36 cellular contexts compared by ENCODE assay signal in genomic region chr9:120773218-120773617, GRCh38.
"Had no signal": no experiment of that assay in that cellular context is flagged by ENCODE, and none has a peak within 500 bp of the region (broad histone marks: within the 10 kb centered on the region; RNA-seq: fewer than 3 reads in every experiment).

No MANE protein-coding gene starts in this region.

- H3K9me3 Mint-ChIP-seq: activated B cell treated with CpG ODN at 0.5 μM for 24 hours; activated CD4-positive, alpha-beta memory T cell treated with anti-CD3 and anti-CD28 coated beads for 36 hours; activated CD4-positive, alpha-beta T cell treated with anti-CD3 and anti-CD28 coated beads, Interleukin-2, amount 10 ng/mL, durations not matched to agents 24 days and 14 days; activated CD8-positive, alpha-beta T cell treated with anti-CD3 and anti-CD28 coated beads for 36 hours; activated naive CD4-positive, alpha-beta T cell treated with anti-CD3 and anti-CD28 coated beads, Interleukin-2, amount 10 ng/mL, durations not matched to agents 7 days and 5 days; activated naive CD4-positive, alpha-beta T cell treated with anti-CD3 and anti-CD28 coated beads, Interleukin-2, amount 50 U/mL, for 24 hours; activated naive CD8-positive, alpha-beta T cell treated with anti-CD3 and anti-CD28 coated beads, Interleukin-2, amount 10 ng/mL, durations not matched to agents 7 days and 5 days; activated naive CD8-positive, alpha-beta T cell treated with anti-CD3 and anti-CD28 coated beads, Interleukin-2, amount 50 U/mL, for 24 hours; activated T-helper 2 cell treated with anti-CD3 and anti-CD28 coated beads, Interferon-gamma antibody, Interleukin-2, Interleukin-4, amounts not matched to agents 10 μg/mL and 5 μg/mL and 100 μg/mL, durations not matched to agents 14 hours and 24 hours and 36 hours; brain; central memory CD8-positive, alpha-beta T cell; T-helper 1 cell treated with Interleukin-12 subunit alpha and Interleukin-12 subunit beta and Interleukin-4 antibody, amounts not matched to agents 30 μg/mL and 1 μg/mL, for 36 hours; T-helper 2 cell treated with Interferon-gamma antibody and Interleukin-4, amounts not matched to agents 5 μg/mL and 100 μg/mL, for 36 hours had no signal

- H3K27me3 Mint-ChIP-seq: activated B cell treated with CpG ODN at 0.5 μM for 24 hours; activated CD4-positive, alpha-beta memory T cell treated with anti-CD3 and anti-CD28 coated beads for 36 hours; activated CD4-positive, alpha-beta T cell treated with anti-CD3 and anti-CD28 coated beads, Interleukin-2, amount 10 ng/mL, durations not matched to agents 24 days and 14 days; activated CD8-positive, alpha-beta T cell treated with anti-CD3 and anti-CD28 coated beads for 36 hours; activated naive CD4-positive, alpha-beta T cell treated with anti-CD3 and anti-CD28 coated beads, Interleukin-2, amount 10 ng/mL, durations not matched to agents 7 days and 5 days; activated naive CD4-positive, alpha-beta T cell treated with anti-CD3 and anti-CD28 coated beads, Interleukin-2, amount 50 U/mL, for 24 hours; activated naive CD8-positive, alpha-beta T cell; activated naive CD8-positive, alpha-beta T cell treated with anti-CD3 and anti-CD28 coated beads, Interleukin-2, amount 10 ng/mL, durations not matched to agents 7 days and 5 days; activated naive CD8-positive, alpha-beta T cell treated with anti-CD3 and anti-CD28 coated beads, Interleukin-2, amount 50 U/mL, for 24 hours; brain; central memory CD8-positive, alpha-beta T cell had no signal

- H3K4me3 ChIP-seq: ascending aorta, cardiac muscle cell had no signal

- H3K9me3 ChIP-seq: ascending aorta had no signal

- FAIRE-seq: bronchial epithelial cell, TTC549 had no signal

- H3K4me1 ChIP-seq: ascending aorta had no signal

- H3K4me3 Mint-ChIP-seq: activated B cell treated with CpG ODN at 0.5 μM for 24 hours; activated CD4-positive, alpha-beta memory T cell treated with anti-CD3 and anti-CD28 coated beads for 36 hours; activated CD4-positive, alpha-beta T cell treated with anti-CD3 and anti-CD28 coated beads, Interleukin-2, amount 10 ng/mL, durations not matched to agents 24 days and 14 days; activated CD8-positive, alpha-beta T cell treated with anti-CD3 and anti-CD28 coated beads for 36 hours; activated naive CD4-positive, alpha-beta T cell treated with anti-CD3 and anti-CD28 coated beads, Interleukin-2, amount 10 ng/mL, durations not matched to agents 7 days and 5 days; activated naive CD4-positive, alpha-beta T cell treated with anti-CD3 and anti-CD28 coated beads, Interleukin-2, amount 50 U/mL, for 24 hours; activated naive CD8-positive, alpha-beta T cell; activated naive CD8-positive, alpha-beta T cell treated with anti-CD3 and anti-CD28 coated beads, Interleukin-2, amount 10 ng/mL, durations not matched to agents 7 days and 5 days; activated naive CD8-positive, alpha-beta T cell treated with anti-CD3 and anti-CD28 coated beads, Interleukin-2, amount 50 U/mL, for 24 hours; brain; central memory CD8-positive, alpha-beta T cell; T-helper 1 cell treated with Interleukin-12 subunit alpha and Interleukin-12 subunit beta and Interleukin-4 antibody, amounts not matched to agents 30 μg/mL and 1 μg/mL, for 36 hours; T-helper 2 cell treated with Interferon-gamma antibody and Interleukin-4, amounts not matched to agents 5 μg/mL and 100 μg/mL, for 36 hours had no signal

- H3K27ac Mint-ChIP-seq: activated B cell treated with CpG ODN at 0.5 μM for 24 hours; activated CD4-positive, alpha-beta memory T cell treated with anti-CD3 and anti-CD28 coated beads for 36 hours; activated CD4-positive, alpha-beta T cell treated with anti-CD3 and anti-CD28 coated beads, Interleukin-2, amount 10 ng/mL, durations not matched to agents 24 days and 14 days; activated CD8-positive, alpha-beta T cell treated with anti-CD3 and anti-CD28 coated beads for 36 hours; activated naive CD4-positive, alpha-beta T cell treated with anti-CD3 and anti-CD28 coated beads, Interleukin-2, amount 10 ng/mL, durations not matched to agents 7 days and 5 days; activated naive CD4-positive, alpha-beta T cell treated with anti-CD3 and anti-CD28 coated beads, Interleukin-2, amount 50 U/mL, for 24 hours; activated naive CD8-positive, alpha-beta T cell treated with anti-CD3 and anti-CD28 coated beads, Interleukin-2, amount 10 ng/mL, durations not matched to agents 7 days and 5 days; activated naive CD8-positive, alpha-beta T cell treated with anti-CD3 and anti-CD28 coated beads, Interleukin-2, amount 50 U/mL, for 24 hours; activated T-helper 2 cell treated with anti-CD3 and anti-CD28 coated beads, Interferon-gamma antibody, Interleukin-2, Interleukin-4, amounts not matched to agents 10 μg/mL and 5 μg/mL and 100 μg/mL, durations not matched to agents 14 hours and 24 hours and 36 hours; brain; T-helper 1 cell treated with Interleukin-12 subunit alpha and Interleukin-12 subunit beta and Interleukin-4 antibody, amounts not matched to agents 30 μg/mL and 1 μg/mL, for 36 hours; T-helper 2 cell treated with Interferon-gamma antibody and Interleukin-4, amounts not matched to agents 5 μg/mL and 100 μg/mL, for 36 hours had no signal

- H3K27me3 ChIP-seq: ascending aorta, cardiac muscle cell had no signal

- H3K4me1 Mint-ChIP-seq: activated B cell treated with CpG ODN at 0.5 μM for 24 hours, brain had no signal

- ATAC-seq: activated CD8-positive, alpha-beta T cell treated with anti-CD3 and anti-CD28 coated beads for 36 hours; activated naive CD8-positive, alpha-beta T cell treated with anti-CD3 and anti-CD28 coated beads, Interleukin-2, amount 50 U/mL, for 24 hours had no signal

- DNase-seq: activated B cell treated with CpG ODN at 0.5 μM for 24 hours; activated CD4-positive, alpha-beta memory T cell treated with anti-CD3 and anti-CD28 coated beads for 36 hours; activated CD4-positive, alpha-beta T cell treated with anti-CD3 and anti-CD28 coated beads for 4 hours; activated CD4-positive, alpha-beta T cell treated with anti-CD3 and anti-CD28 coated beads, Interleukin-2, amount 10 ng/mL, durations not matched to agents 24 days and 14 days; activated CD4-positive, alpha-beta T cell treated with anti-CD3 and anti-CD28 coated beads, Interleukin-2, amount 50 U/mL, for 1 hour; activated CD4-positive, alpha-beta T cell treated with anti-CD3 and anti-CD28 coated beads, Interleukin-2, amount 50 U/mL, for 4 hours; activated CD4-positive, CD25-positive, alpha-beta regulatory T cell treated with anti-CD3 and anti-CD28 coated beads, Interleukin-2, amount 50 U/mL, for 72 hours; activated CD8-positive, alpha-beta memory T cell treated with anti-CD3 and anti-CD28 coated beads, Interleukin-2, amount 50 U/mL, for 4 hours; activated CD8-positive, alpha-beta T cell treated with anti-CD3 and anti-CD28 coated beads for 36 hours; activated effector memory CD4-positive, alpha-beta T cell treated with Interleukin-2 at 50 U/mL for 16 hours; activated gamma-delta T cell; activated naive CD4-positive, alpha-beta T cell treated with anti-CD3 and anti-CD28 coated beads, Interleukin-2, amount 10 ng/mL, durations not matched to agents 7 days and 5 days; activated naive CD4-positive, alpha-beta T cell treated with Interleukin-2 at 50 U/mL for 16 hours; activated naive CD8-positive, alpha-beta T cell treated with anti-CD3 and anti-CD28 coated beads, Interleukin-2, amount 10 ng/mL, durations not matched to agents 7 days and 5 days; activated naive CD8-positive, alpha-beta T cell treated with anti-CD3 and anti-CD28 coated beads, Interleukin-2, amount 50 U/mL, for 24 hours; activated T-cell treated with anti-CD3 and anti-CD28 coated beads for 4 hours; activated T-cell treated with anti-CD3 and anti-CD28 coated beads, Interleukin-2, amount 50 U/mL, for 1 hour; activated T-cell treated with anti-CD3 and anti-CD28 coated beads, Interleukin-2, amount 50 U/mL, for 48 hours; amygdala; anterior cingulate cortex; caudate nucleus; cerebellar nuclear complex; T-helper 2 cell; T-helper 9 cell had no signal

- H3K27ac ChIP-seq: ascending aorta, cardiac muscle cell, VCaP had no signal
